In genomic region chr1:31574749-31575372, GRCh38 we compare ENCODE assay signal across 11 cellular contexts. TPM values are rescaled to one million over a fixed set of nuclear protein-coding genes. Genes with fewer than 3 reads are reported as not detected.
DNase-seq lines count a peak whose midpoint lies in the region; ATAC-seq and TF ChIP-seq lines count a peak whose summit lies in the region.
"Had no signal": no experiment of that assay in that cellular context is flagged by ENCODE, and none has a peak within 500 bp of the region (broad histone marks: within the 10 kb centered on the region; RNA-seq: fewer than 3 reads in every experiment).

No MANE protein-coding gene starts in this region.

- peaks cover 0 to 20% (median 0%) of the 10 kb centered on the region in 11 experiments; a peak in 1 of 22 replicates for H4K20me1 ChIP-seq in BLaER1 treated with 17β-estradiol and CSF1 and Interleukin-3, amounts not matched to agents 10 nM and 100 nM

- CTCF ChIA-PET in Panc1 (lab: Charles Lee), result interaction anchor here (0.8 to 1.2 kb wide), 2 partner anchors 11 to 131 kb away, joined by 3 read pairs; no protein-coding TSS in a partner anchor

- peak overlapping the region; percentile 74 for H2BK120ac ChIP-seq in trophoblast cell (ENCODE audit: insufficient read depth, low read length, poor library complexity)

- no peak overlapping the region; a peak in 1 of 22 replicates for H3K27ac ChIP-seq in BLaER1 treated with 17β-estradiol and CSF1 and Interleukin-3, amounts not matched to agents 10 nM and 100 nM
- H3K27ac ChIP-seq in Panc1 (ENCODE audit: low read length) (peak overlapping the region; percentile 75), trophoblast cell (ENCODE audit: low read depth, low read length) (peak overlapping the region; percentile 95)

- peak overlapping the region; percentile 14 for H4K12ac ChIP-seq in trophoblast cell (ENCODE audit: low read depth, low read length)

- in situ Hi-C loops in Panc1 (cut with HindIII; ENCODE audit: low pct_unique_long_range_greater_than_20kb, low sequenced_read_pairs), result no loop called here

- peaks cover 38% of the 10 kb centered on the region for H3K79me2 ChIP-seq in trophoblast cell (ENCODE audit: control insufficient read depth, insufficient read depth, low read length, poor library complexity)

- POLR2A ChIA-PET in Panc1 (lab: Charles Lee), result no interaction called here

- peaks cover 62% of the 10 kb centered on the region for H3K79me1 ChIP-seq in trophoblast cell (ENCODE audit: low read length)

- H3K4me3 ChIP-seq in BLaER1 treated with 17β-estradiol and CSF1 and Interleukin-3, amounts not matched to agents 10 nM and 100 nM, result no peak overlapping the region
- H3K4me3 ChIP-seq in Panc1 (ENCODE audit: low read depth in 2 of 2, low read length in 2 of 2) (no peak overlapping the region), trophoblast cell (ENCODE audit: low read depth, low read length) (no peak overlapping the region)

- H2BK5ac ChIP-seq in trophoblast cell (ENCODE audit: low read depth, low read length, poor library complexity), result peak overlapping the region; percentile 69

- H3K4me1 ChIP-seq in BLaER1 treated with 17β-estradiol and CSF1 and Interleukin-3, amounts not matched to agents 10 nM and 100 nM, result peaks cover 59 to 91% (median 85%) of the 10 kb centered on the region in 10 experiments
- H3K4me1 ChIP-seq in Panc1 (ENCODE audit: control insufficient read depth, insufficient read depth, low read length) (peaks cover 50% of the 10 kb centered on the region), trophoblast cell (ENCODE audit: control insufficient read depth in 1 of 2, insufficient read depth in 2 of 2, low read length in 2 of 2) (peaks cover 53 to 71% of the 10 kb centered on the region in 2 experiments)

- peak overlapping the region; percentile 56 for H3K14ac ChIP-seq in trophoblast cell (ENCODE audit: low read length)

- no peak for TF ChIP-seq CTCF in Panc1 (IDR thresholded peaks at IDR 0.05)

- intact Hi-C loops in Panc1 (cut with micrococcal nuclease; ENCODE audit: unreplicated experiment), result no loop called here

- H4K8ac ChIP-seq in trophoblast cell (ENCODE audit: low read depth, low read length), result peak overlapping the region; percentile 34

- no peak overlapping the region for H3K23ac ChIP-seq in trophoblast cell (ENCODE audit: low read length)

- no TSS peak for BruUV-seq in Panc1 (replicated peaks; lab: Mats Ljungman, UMichigan)

- no peak overlapping the region for H3K9ac ChIP-seq in BLaER1 treated with 17β-estradiol and CSF1 and Interleukin-3, amounts not matched to agents 10 nM and 100 nM
- H3K9ac ChIP-seq in trophoblast cell (ENCODE audit: low read length), result peak overlapping the region; percentile 45

- H3K18ac ChIP-seq in trophoblast cell (ENCODE audit: low read length), result peak overlapping the region; percentile 36

- peaks cover 0 to 14% (median 0%) of the 10 kb centered on the region in 11 experiments; a peak in 3 of 22 replicates for H3K27me3 ChIP-seq in BLaER1 treated with 17β-estradiol and CSF1 and Interleukin-3, amounts not matched to agents 10 nM and 100 nM
- H3K27me3 ChIP-seq in Panc1 (ENCODE audit: control insufficient read depth, insufficient read depth, low read length), result no peaks in the 10 kb centered on the region
- H3K27me3 ChIP-seq in trophoblast cell (ENCODE audit: insufficient read depth, low read length), result no peaks in the 10 kb centered on the region

- H2AFZ ChIP-seq in trophoblast cell (ENCODE audit: insufficient read depth, low read length, poor library complexity), result no peak overlapping the region

- H2AK5ac ChIP-seq in trophoblast cell (ENCODE audit: low read length), result peak overlapping the region; percentile 70

- peak overlapping the region; percentile 61 for H2BK12ac ChIP-seq in trophoblast cell (ENCODE audit: low read length)

- H4K91ac ChIP-seq in trophoblast cell (ENCODE audit: low read depth, low read length), result peak overlapping the region; percentile 87

- ATAC-seq in Panc1 (no peak), GM19328 (IDR thresholded peaks at IDR 0.05; ENCODE audit: unreplicated experiment) (no peak), HG03565 (IDR thresholded peaks at IDR 0.05; ENCODE audit: unreplicated experiment) (no peak)
- ATAC-seq: activated T-cell treated with anti-CD3 and anti-CD28 coated beads, Interleukin-2, amount 50 U/mL, for 4 hours; naive thymus-derived CD4-positive, alpha-beta T cell had no signal

- no peaks in the 10 kb centered on the region for H3K9me3 ChIP-seq in BLaER1 treated with 17β-estradiol and CSF1 and Interleukin-3, amounts not matched to agents 10 nM and 100 nM (replicated peaks in 1 of 11)
- H3K9me3 ChIP-seq in Panc1 (ENCODE audit: control insufficient read depth, insufficient read depth, low read depth, low read length) (no peaks in the 10 kb centered on the region), trophoblast cell (ENCODE audit: insufficient read depth, low read depth, low read length) (no peaks in the 10 kb centered on the region)

- no peaks in the 10 kb centered on the region for H3K36me3 ChIP-seq in BLaER1 treated with 17β-estradiol and CSF1 and Interleukin-3, amounts not matched to agents 10 nM and 100 nM
- H3K36me3 ChIP-seq in Panc1 (ENCODE audit: control insufficient read depth, insufficient read depth, low read length), result peaks cover 4% of the 10 kb centered on the region; the same call in 1 of the 2 replicates
- H3K36me3 ChIP-seq in trophoblast cell (ENCODE audit: control insufficient read depth in 1 of 2, insufficient read depth in 2 of 2, low read length in 2 of 2), result peaks cover 3 to 4% of the 10 kb centered on the region in 2 experiments

- no peak for TF ChIP-seq POLR2A in erythroblast (IDR thresholded peaks at IDR 0.05; ENCODE audit: low read length)

- no CpG with 5 or more reads among the region's 10 CpGs for WGBS in trophoblast cell (ENCODE audit: extremely low coverage, insufficient coverage, insufficient read length)

- peak overlapping the region; percentile 6 for H3K4ac ChIP-seq in trophoblast cell (ENCODE audit: low read depth, low read length)

- DNase-seq in Panc1 (ENCODE audit: low read depth, low spot score) (no peak), erythroblast (lab: John Stamatoyannopoulos, UW) (peak; percentile 37 to 67), trophoblast cell (peak in 1 of 2 donors; percentile 47), NCI-H1092 treated with DMSO at 0.1 percent for 48 hours (lab: John Stamatoyannopoulos, UW) (no peak), HuH-7 (ENCODE audit: low spot score) (no peak)
- DNase-seq: activated T-cell treated with anti-CD3 and anti-CD28 coated beads, Interleukin-2, amount 50 U/mL, for 4 hours; stimulated activated CD4-positive, alpha-beta T cell treated with anti-CD3 and anti-CD28 coated beads, Interleukin-4, amount 100 ng/mL, for 1 hour had no signal

- H3K4me2 ChIP-seq in BLaER1 treated with 17β-estradiol and CSF1 and Interleukin-3, amounts not matched to agents 10 nM and 100 nM, result peak overlapping the region; percentile 65 to 99 (median 97); a peak in 18 of 22 replicates
- H3K4me2 ChIP-seq in trophoblast cell (ENCODE audit: low read length), result peak overlapping the region; percentile 36

RNA-seq across cellular contexts. Expression of gene TINAGL1, which starts 1.5 kb away (rescaled TPM):
- total RNA-seq in Panc1 (2021; ENCODE audit: unreplicated experiment), result 6.1 TPM
- polyA plus RNA-seq in Panc1 (2012; ENCODE audit: insufficient read length), result 4.0 TPM
- 434 and 470 TPM in 2 replicates for polyA plus RNA-seq in trophoblast cell (2013)
- total RNA-seq: naive thymus-derived CD4-positive, alpha-beta T cell had no signal
- polyA plus RNA-seq: naive thymus-derived CD4-positive, alpha-beta T cell had no signal

RNA-seq across cellular contexts. Expression of gene HCRTR1, which starts 42.6 kb away (rescaled TPM):
- 0.18 TPM for total RNA-seq in Panc1 (2021; ENCODE audit: unreplicated experiment)
- not detected for polyA plus RNA-seq in Panc1 (2012; ENCODE audit: insufficient read length)
- polyA plus RNA-seq in trophoblast cell (2013), result 1.4 and 1.5 TPM in 2 replicates
- total RNA-seq: activated T-cell treated with anti-CD3 and anti-CD28 coated beads, Interleukin-2, amount 50 U/mL, for 4 hours; naive thymus-derived CD4-positive, alpha-beta T cell had no signal
- polyA plus RNA-seq: naive thymus-derived CD4-positive, alpha-beta T cell had no signal

Comparison
In these comparisons a context has a peak if more than half of its experiments do, and no peak if none do; other contexts are left out.
1. H3K27ac ChIP-seq: peak in Panc1 (single experiment) and trophoblast cell (single experiment); none in BLaER1 treated with 17β-estradiol and CSF1 and Interleukin-3, amounts not matched to agents 10 nM and 100 nM (0 of 11).
2. DNase-seq: peak in erythroblast (2 of 2); none in Panc1 (single experiment), NCI-H1092 treated with DMSO at 0.1 percent for 48 hours (single experiment) and HuH-7 (single experiment).